In genomic region chr12:46744256-46744655, GRCh38 we compare ENCODE assay signal across 17 cellular contexts.
"Had no signal": no experiment of that assay in that cellular context is flagged by ENCODE, and none has a peak within 500 bp of the region (broad histone marks: within the 10 kb centered on the region; RNA-seq: fewer than 3 reads in every experiment).

No MANE protein-coding gene starts in this region.

- DNase-seq: activated CD4-positive, alpha-beta T cell treated with anti-CD3 and anti-CD28 coated beads, Interleukin-2, amount 10 ng/mL, durations not matched to agents 7 days and 5 days; activated CD4-positive, CD25-positive, alpha-beta regulatory T cell treated with anti-CD3 and anti-CD28 coated beads, Interleukin-2, amount 50 U/mL, for 72 hours; activated CD8-positive, alpha-beta T cell treated with anti-CD3 and anti-CD28 coated beads, Interleukin-2, amount 10 ng/mL, durations not matched to agents 7 days and 5 days; activated gamma-delta T cell; activated naive CD4-positive, alpha-beta T cell treated with anti-CD3 and anti-CD28 coated beads, Interleukin-2, amount 50 U/mL, for 16 hours; anterior cingulate cortex; central memory CD4-positive, alpha-beta T cell; effector memory CD4-positive, alpha-beta T cell; heart left ventricle; islet precursor cell; left cardiac atrium; right cardiac atrium; stimulated activated CD4-positive, alpha-beta T cell treated with anti-CD3 and anti-CD28 coated beads, Interleukin-12 subunit alpha, Interleukin-12 subunit beta, amount 100 ng/mL, for 4 hours; stimulated activated CD4-positive, alpha-beta T cell treated with anti-CD3 and anti-CD28 coated beads, Interleukin-1b, Interleukin-23, amount 100 ng/mL, for 48 hours; trophoblast cell; uterus; WERI-Rb-1 had no signal
